Comparison of ENCODE assay signal across 8 cellular contexts in the genomic region with DNA sequence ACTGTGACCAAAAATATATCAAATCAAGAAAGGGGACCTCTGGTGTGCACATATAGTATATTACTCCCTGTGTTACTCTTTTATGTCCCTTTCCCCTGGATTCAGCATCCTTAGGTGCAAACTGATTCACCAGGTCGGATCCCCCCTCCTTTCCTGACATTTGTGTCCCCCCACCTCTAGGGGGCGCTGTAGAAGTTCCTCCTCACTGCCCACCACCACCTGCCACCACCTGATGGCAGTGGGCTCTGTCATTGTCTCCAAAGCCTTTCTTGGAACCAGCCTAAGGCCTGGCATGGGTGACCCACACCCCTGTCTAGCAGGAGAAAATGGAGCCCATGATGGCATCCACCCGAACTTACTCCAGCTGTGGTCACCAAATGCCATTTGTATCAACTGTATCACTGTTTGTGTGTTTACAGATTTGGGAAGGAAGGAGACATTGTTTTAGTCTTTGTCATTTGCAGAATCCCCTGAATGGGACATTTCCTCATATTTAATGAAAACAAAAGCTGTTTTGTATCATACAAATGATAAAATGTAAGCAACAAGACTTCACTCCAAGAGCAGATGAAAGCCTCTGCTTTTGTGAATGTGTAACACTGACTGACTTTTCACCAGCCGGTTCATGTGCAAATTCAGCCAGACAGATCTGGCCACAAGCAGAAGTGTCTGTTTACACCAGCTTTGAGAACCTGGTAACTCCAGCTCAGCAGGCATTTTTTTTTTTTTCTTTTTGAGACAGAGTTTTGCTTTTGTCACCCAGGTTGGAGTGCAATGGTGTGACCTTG.
A peak's percentile ranks its signal among the peaks of the same experiment; 100 is the strongest.
DNase-seq lines count a peak whose midpoint lies in the region; ATAC-seq and TF ChIP-seq lines count a peak whose summit lies in the region.

No MANE protein-coding gene starts in this region.

- H3K4me1 ChIP-seq in CD4-positive, alpha-beta memory T cell (ENCODE audit: insufficient read depth, low read length): no peaks in the 10 kb centered on the region
- no peaks in the 10 kb centered on the region for H3K4me1 ChIP-seq in uterus

- peaks cover 0 to 6% (median 2%) of the 10 kb centered on the region in 4 donors for H3K4me1 Mint-ChIP-seq in CD4-positive, alpha-beta memory T cell
- peaks cover 21% of the 10 kb centered on the region for H3K4me1 Mint-ChIP-seq in activated CD8-positive, alpha-beta memory T cell treated with anti-CD3 and anti-CD28 coated beads, Interleukin-2, amount 10 ng/mL, durations not matched to agents 7 days and 5 days
- H3K4me1 Mint-ChIP-seq in glutamatergic neuron (ENCODE audit: low read depth, unreplicated experiment): no peaks in the 10 kb centered on the region

- no peaks in the 10 kb centered on the region for H3K36me3 Mint-ChIP-seq in CD4-positive, alpha-beta memory T cell
- peaks cover 3% of the 10 kb centered on the region for H3K36me3 Mint-ChIP-seq in activated CD8-positive, alpha-beta memory T cell treated with anti-CD3 and anti-CD28 coated beads, Interleukin-2, amount 10 ng/mL, durations not matched to agents 7 days and 5 days
- peaks cover 3% of the 10 kb centered on the region for H3K36me3 Mint-ChIP-seq in glutamatergic neuron (ENCODE audit: unreplicated experiment)

- no peak for ATAC-seq in activated CD8-positive, alpha-beta memory T cell treated with anti-CD3 and anti-CD28 coated beads, Interleukin-2, amount 10 ng/mL, durations not matched to agents 7 days and 5 days
- ATAC-seq in GM21526 (IDR thresholded peaks at IDR 0.05; ENCODE audit: low FRiP score, unreplicated experiment) (no peak), HG02840 (IDR thresholded peaks at IDR 0.05; ENCODE audit: low FRiP score, unreplicated experiment) (no peak)

- H3K9me3 ChIP-seq in CD4-positive, alpha-beta memory T cell (ENCODE audit: control insufficient read depth in 1 of 2, low read length in 2 of 2): no peaks in the 10 kb centered on the region
- no peaks in the 10 kb centered on the region for H3K9me3 ChIP-seq in uterus

- H3K4me3 ChIP-seq in CD4-positive, alpha-beta memory T cell (ENCODE audit: low read length in 2 of 2): no peak overlapping the region
- H3K4me3 ChIP-seq in uterus: no peak overlapping the region

- H3K27me3 Mint-ChIP-seq in CD4-positive, alpha-beta memory T cell: no peaks in the 10 kb centered on the region
- peaks cover 57% of the 10 kb centered on the region for H3K27me3 Mint-ChIP-seq in activated CD8-positive, alpha-beta memory T cell treated with anti-CD3 and anti-CD28 coated beads, Interleukin-2, amount 10 ng/mL, durations not matched to agents 7 days and 5 days
- peaks cover 3% of the 10 kb centered on the region for H3K27me3 Mint-ChIP-seq in glutamatergic neuron (ENCODE audit: unreplicated experiment)

- no peaks in the 10 kb centered on the region for H3K36me3 ChIP-seq in CD4-positive, alpha-beta memory T cell (ENCODE audit: insufficient read depth, low read length)
- H3K36me3 ChIP-seq in uterus: no peaks in the 10 kb centered on the region

- DNase-seq in CD4-positive, alpha-beta memory T cell: peak in 3 of 5 donors; percentile 21 to 45 (median 36)
- DNase-seq in HuH-7 (ENCODE audit: low spot score) (peak; percentile 67), glutamatergic neuron (no peak), uterus (no peak)
- peak; percentile 55 for DNase-seq in activated CD8-positive, alpha-beta memory T cell treated with anti-CD3 and anti-CD28 coated beads, Interleukin-2, amount 10 ng/mL, durations not matched to agents 7 days and 5 days
- peak; percentile 26 to 49 (median 35) for DNase-seq in stimulated activated CD4-positive, alpha-beta T cell treated with anti-CD3 and anti-CD28 coated beads, TNF-alpha, amount 100 ng/mL, for 48 hours (ENCODE audit: low read depth in 3 of 3)

- peak; percentile 54 for TF ChIP-seq CTCF in glutamatergic neuron (IDR thresholded peaks at IDR 0.05; ENCODE audit: partially characterized antibody, unreplicated experiment)
- no peak for TF ChIP-seq CTCF in uterus (IDR thresholded peaks at IDR 0.05)

- peak overlapping the region in 1 of 7 donors; percentile 20 for H3K27ac Mint-ChIP-seq in CD4-positive, alpha-beta memory T cell
- no peak overlapping the region for H3K27ac Mint-ChIP-seq in activated CD8-positive, alpha-beta memory T cell treated with anti-CD3 and anti-CD28 coated beads, Interleukin-2, amount 10 ng/mL, durations not matched to agents 7 days and 5 days
- no peak overlapping the region for H3K27ac Mint-ChIP-seq in glutamatergic neuron (ENCODE audit: unreplicated experiment)

- no peaks in the 10 kb centered on the region for H3K27me3 ChIP-seq in CD4-positive, alpha-beta memory T cell (ENCODE audit: insufficient read depth, low read length)
- no peaks in the 10 kb centered on the region for H3K27me3 ChIP-seq in uterus

- TF ChIP-seq POLR2A in uterus (IDR thresholded peaks at IDR 0.05): no peak

- no peak overlapping the region for H3K27ac ChIP-seq in CD4-positive, alpha-beta memory T cell (ENCODE audit: low read depth, low read length)
- no peak overlapping the region for H3K27ac ChIP-seq in uterus

- intact Hi-C loops in CD4-positive, alpha-beta memory T cell (cut with micrococcal nuclease): loop anchor here (1.0 kb wide), 1 partner anchor 159 kb away; no protein-coding TSS in a partner anchor
- intact Hi-C loops in uterus (cut with DNase I; ENCODE audit: low total_unique reads): no loop called here

- POLR2A ChIA-PET in CD4-positive, alpha-beta memory T cell (lab: Charles Lee; ENCODE audit: partially characterized antibody): interaction anchor here (0.7 to 1.1 kb wide), 2 partner anchors 29 to 180 kb away, joined by 3 read pairs; partner anchors contain the start of gene SESN1

- CTCF ChIA-PET in CD4-positive, alpha-beta memory T cell (lab: Charles Lee; ENCODE audit: partially characterized antibody): interaction anchor here (0.8 to 7.4 kb wide), 12 partner anchors 8 to 162 kb away, joined by 3 to 52 read pairs (median 3); no protein-coding TSS in a partner anchor
- CTCF ChIA-PET in activated CD8-positive, alpha-beta memory T cell treated with anti-CD3 and anti-CD28 coated beads, Interleukin-2, amount 10 ng/mL, durations not matched to agents 7 days and 5 days (lab: Charles Lee): interaction anchor here (0.8 to 5.2 kb wide), 18 partner anchors 9 to 368 kb away, joined by 3 to 25 read pairs (median 4); no protein-coding TSS in a partner anchor

- peaks cover 0 to 2% (median 0%) of the 10 kb centered on the region in 8 donors for H3K9me3 Mint-ChIP-seq in CD4-positive, alpha-beta memory T cell
- no peaks in the 10 kb centered on the region for H3K9me3 Mint-ChIP-seq in activated CD8-positive, alpha-beta memory T cell treated with anti-CD3 and anti-CD28 coated beads, Interleukin-2, amount 10 ng/mL, durations not matched to agents 7 days and 5 days (ENCODE audit: low read depth)
- H3K9me3 Mint-ChIP-seq in glutamatergic neuron (ENCODE audit: unreplicated experiment): no peaks in the 10 kb centered on the region

- H3K4me3 Mint-ChIP-seq in CD4-positive, alpha-beta memory T cell: no peak overlapping the region
- no peak overlapping the region for H3K4me3 Mint-ChIP-seq in activated CD8-positive, alpha-beta memory T cell treated with anti-CD3 and anti-CD28 coated beads, Interleukin-2, amount 10 ng/mL, durations not matched to agents 7 days and 5 days
- H3K4me3 Mint-ChIP-seq in glutamatergic neuron (ENCODE audit: unreplicated experiment): no peak overlapping the region

Comparison
In these comparisons a context has a peak if more than half of its experiments do, and no peak if none do; other contexts are left out.
1. DNase-seq: peak in CD4-positive, alpha-beta memory T cell (3 of 5), HuH-7 (single experiment), activated CD8-positive, alpha-beta memory T cell treated with anti-CD3 and anti-CD28 coated beads, Interleukin-2, amount 10 ng/mL, durations not matched to agents 7 days and 5 days (single experiment) and stimulated activated CD4-positive, alpha-beta T cell treated with anti-CD3 and anti-CD28 coated beads, TNF-alpha, amount 100 ng/mL, for 48 hours (3 of 3); none in glutamatergic neuron (single experiment) and uterus (0 of 2).